ENCODE assay signal across 1 cellular context in genomic region chr22:39724390-39724789, GRCh38.
TF ChIP-seq lines count a peak whose summit lies in the region.

No MANE protein-coding gene starts in this region.

TF ChIP-seq in K562, 482 proteins besides CTCF, POLR2A, EP300 and RAD21 (continued from another document and continues in another):
- TF ChIP-seq ZNF609 (CRISPR knock-in tag; IDR thresholded peaks at IDR 0.05; ENCODE audit: borderline replicate concordance): 0 out of 2 replicates have a peak, but pooled peaks have one; percentile 40
- TF ChIP-seq MXI1 (IDR thresholded peaks at IDR 0.05; ENCODE audit: low read depth, low read length): no peak
- TF ChIP-seq KAT2B (IDR thresholded peaks at IDR 0.05; ENCODE audit: low read depth, low read length): no peak
- TF ChIP-seq, protein P1, sequence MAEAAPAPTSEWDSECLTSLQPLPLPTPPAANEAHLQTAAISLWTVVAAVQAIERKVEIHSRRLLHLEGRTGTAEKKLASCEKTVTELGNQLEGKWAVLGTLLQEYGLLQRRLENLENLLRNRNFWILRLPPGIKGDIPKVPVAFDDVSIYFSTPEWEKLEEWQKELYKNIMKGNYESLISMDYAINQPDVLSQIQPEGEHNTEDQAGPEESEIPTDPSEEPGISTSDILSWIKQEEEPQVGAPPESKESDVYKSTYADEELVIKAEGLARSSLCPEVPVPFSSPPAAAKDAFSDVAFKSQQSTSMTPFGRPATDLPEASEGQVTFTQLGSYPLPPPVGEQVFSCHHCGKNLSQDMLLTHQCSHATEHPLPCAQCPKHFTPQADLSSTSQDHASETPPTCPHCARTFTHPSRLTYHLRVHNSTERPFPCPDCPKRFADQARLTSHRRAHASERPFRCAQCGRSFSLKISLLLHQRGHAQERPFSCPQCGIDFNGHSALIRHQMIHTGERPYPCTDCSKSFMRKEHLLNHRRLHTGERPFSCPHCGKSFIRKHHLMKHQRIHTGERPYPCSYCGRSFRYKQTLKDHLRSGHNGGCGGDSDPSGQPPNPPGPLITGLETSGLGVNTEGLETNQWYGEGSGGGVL (CRISPR knock-in tag; IDR thresholded peaks at IDR 0.05): no peak
- no peak for TF ChIP-seq GATA2 (CRISPR knock-in tag; IDR thresholded peaks at IDR 0.05)
- TF ChIP-seq, protein P2, sequence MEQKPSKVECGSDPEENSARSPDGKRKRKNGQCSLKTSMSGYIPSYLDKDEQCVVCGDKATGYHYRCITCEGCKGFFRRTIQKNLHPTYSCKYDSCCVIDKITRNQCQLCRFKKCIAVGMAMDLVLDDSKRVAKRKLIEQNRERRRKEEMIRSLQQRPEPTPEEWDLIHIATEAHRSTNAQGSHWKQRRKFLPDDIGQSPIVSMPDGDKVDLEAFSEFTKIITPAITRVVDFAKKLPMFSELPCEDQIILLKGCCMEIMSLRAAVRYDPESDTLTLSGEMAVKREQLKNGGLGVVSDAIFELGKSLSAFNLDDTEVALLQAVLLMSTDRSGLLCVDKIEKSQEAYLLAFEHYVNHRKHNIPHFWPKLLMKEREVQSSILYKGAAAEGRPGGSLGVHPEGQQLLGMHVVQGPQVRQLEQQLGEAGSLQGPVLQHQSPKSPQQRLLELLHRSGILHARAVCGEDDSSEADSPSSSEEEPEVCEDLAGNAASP (IDR thresholded peaks at IDR 0.05): no peak
- no peak for TF ChIP-seq FOXP4 (CRISPR knock-in tag; IDR thresholded peaks at IDR 0.05; ENCODE audit: borderline replicate concordance)
- no peak for TF ChIP-seq ZNF696 (CRISPR knock-in tag; conservative IDR thresholded peaks at IDR 0.05)
- TF ChIP-seq IRF2 (CRISPR knock-in tag; IDR thresholded peaks at IDR 0.05): no peak
- TF ChIP-seq SNIP1 (IDR thresholded peaks at IDR 0.05; ENCODE audit: low read depth): no peak
- TF ChIP-seq ZBTB34 (CRISPR knock-in tag; IDR thresholded peaks at IDR 0.05): no peak
- TF ChIP-seq ILF3 (IDR thresholded peaks at IDR 0.05; ENCODE audit: borderline replicate concordance): no peak
- no peak for TF ChIP-seq MCM5 (IDR thresholded peaks at IDR 0.05; ENCODE audit: low read depth)
- TF ChIP-seq NFRKB (IDR thresholded peaks at IDR 0.05; ENCODE audit: low read depth): no peak
- TF ChIP-seq, protein P3, sequence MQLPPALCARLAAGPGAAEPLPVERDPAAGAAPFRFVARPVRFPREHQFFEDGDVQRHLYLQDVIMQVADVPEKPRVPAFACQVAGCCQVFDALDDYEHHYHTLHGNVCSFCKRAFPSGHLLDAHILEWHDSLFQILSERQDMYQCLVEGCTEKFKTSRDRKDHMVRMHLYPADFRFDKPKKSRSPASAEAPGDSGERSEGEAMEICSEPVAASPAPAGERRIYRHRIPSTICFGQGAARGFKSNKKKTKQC (CRISPR knock-in tag; IDR thresholded peaks at IDR 0.05): 0 out of 2 replicates have a peak, but pooled peaks have one; percentile 36
- no peak for TF ChIP-seq TAL1 (IDR thresholded peaks at IDR 0.05)
- TF ChIP-seq NR1H2 (CRISPR knock-in tag; IDR thresholded peaks at IDR 0.05): no peak
- no peak for TF ChIP-seq ESRRA (IDR thresholded peaks at IDR 0.05; ENCODE audit: borderline replicate concordance, low read depth)
- TF ChIP-seq SRF (CRISPR knock-in tag; IDR thresholded peaks at IDR 0.05): no peak
- TF ChIP-seq, protein P4, sequence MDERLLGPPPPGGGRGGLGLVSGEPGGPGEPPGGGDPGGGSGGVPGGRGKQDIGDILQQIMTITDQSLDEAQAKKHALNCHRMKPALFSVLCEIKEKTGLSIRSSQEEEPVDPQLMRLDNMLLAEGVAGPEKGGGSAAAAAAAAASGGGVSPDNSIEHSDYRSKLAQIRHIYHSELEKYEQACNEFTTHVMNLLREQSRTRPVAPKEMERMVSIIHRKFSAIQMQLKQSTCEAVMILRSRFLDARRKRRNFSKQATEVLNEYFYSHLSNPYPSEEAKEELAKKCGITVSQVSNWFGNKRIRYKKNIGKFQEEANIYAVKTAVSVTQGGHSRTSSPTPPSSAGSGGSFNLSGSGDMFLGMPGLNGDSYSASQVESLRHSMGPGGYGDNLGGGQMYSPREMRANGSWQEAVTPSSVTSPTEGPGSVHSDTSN (CRISPR knock-in tag; IDR thresholded peaks at IDR 0.05; ENCODE audit: low read depth): no peak
- TF ChIP-seq, protein P4 (tag; conservative IDR thresholded peaks at IDR 0.05; ENCODE audit: low read depth): peak; percentile 74
- TF ChIP-seq, protein P5, sequence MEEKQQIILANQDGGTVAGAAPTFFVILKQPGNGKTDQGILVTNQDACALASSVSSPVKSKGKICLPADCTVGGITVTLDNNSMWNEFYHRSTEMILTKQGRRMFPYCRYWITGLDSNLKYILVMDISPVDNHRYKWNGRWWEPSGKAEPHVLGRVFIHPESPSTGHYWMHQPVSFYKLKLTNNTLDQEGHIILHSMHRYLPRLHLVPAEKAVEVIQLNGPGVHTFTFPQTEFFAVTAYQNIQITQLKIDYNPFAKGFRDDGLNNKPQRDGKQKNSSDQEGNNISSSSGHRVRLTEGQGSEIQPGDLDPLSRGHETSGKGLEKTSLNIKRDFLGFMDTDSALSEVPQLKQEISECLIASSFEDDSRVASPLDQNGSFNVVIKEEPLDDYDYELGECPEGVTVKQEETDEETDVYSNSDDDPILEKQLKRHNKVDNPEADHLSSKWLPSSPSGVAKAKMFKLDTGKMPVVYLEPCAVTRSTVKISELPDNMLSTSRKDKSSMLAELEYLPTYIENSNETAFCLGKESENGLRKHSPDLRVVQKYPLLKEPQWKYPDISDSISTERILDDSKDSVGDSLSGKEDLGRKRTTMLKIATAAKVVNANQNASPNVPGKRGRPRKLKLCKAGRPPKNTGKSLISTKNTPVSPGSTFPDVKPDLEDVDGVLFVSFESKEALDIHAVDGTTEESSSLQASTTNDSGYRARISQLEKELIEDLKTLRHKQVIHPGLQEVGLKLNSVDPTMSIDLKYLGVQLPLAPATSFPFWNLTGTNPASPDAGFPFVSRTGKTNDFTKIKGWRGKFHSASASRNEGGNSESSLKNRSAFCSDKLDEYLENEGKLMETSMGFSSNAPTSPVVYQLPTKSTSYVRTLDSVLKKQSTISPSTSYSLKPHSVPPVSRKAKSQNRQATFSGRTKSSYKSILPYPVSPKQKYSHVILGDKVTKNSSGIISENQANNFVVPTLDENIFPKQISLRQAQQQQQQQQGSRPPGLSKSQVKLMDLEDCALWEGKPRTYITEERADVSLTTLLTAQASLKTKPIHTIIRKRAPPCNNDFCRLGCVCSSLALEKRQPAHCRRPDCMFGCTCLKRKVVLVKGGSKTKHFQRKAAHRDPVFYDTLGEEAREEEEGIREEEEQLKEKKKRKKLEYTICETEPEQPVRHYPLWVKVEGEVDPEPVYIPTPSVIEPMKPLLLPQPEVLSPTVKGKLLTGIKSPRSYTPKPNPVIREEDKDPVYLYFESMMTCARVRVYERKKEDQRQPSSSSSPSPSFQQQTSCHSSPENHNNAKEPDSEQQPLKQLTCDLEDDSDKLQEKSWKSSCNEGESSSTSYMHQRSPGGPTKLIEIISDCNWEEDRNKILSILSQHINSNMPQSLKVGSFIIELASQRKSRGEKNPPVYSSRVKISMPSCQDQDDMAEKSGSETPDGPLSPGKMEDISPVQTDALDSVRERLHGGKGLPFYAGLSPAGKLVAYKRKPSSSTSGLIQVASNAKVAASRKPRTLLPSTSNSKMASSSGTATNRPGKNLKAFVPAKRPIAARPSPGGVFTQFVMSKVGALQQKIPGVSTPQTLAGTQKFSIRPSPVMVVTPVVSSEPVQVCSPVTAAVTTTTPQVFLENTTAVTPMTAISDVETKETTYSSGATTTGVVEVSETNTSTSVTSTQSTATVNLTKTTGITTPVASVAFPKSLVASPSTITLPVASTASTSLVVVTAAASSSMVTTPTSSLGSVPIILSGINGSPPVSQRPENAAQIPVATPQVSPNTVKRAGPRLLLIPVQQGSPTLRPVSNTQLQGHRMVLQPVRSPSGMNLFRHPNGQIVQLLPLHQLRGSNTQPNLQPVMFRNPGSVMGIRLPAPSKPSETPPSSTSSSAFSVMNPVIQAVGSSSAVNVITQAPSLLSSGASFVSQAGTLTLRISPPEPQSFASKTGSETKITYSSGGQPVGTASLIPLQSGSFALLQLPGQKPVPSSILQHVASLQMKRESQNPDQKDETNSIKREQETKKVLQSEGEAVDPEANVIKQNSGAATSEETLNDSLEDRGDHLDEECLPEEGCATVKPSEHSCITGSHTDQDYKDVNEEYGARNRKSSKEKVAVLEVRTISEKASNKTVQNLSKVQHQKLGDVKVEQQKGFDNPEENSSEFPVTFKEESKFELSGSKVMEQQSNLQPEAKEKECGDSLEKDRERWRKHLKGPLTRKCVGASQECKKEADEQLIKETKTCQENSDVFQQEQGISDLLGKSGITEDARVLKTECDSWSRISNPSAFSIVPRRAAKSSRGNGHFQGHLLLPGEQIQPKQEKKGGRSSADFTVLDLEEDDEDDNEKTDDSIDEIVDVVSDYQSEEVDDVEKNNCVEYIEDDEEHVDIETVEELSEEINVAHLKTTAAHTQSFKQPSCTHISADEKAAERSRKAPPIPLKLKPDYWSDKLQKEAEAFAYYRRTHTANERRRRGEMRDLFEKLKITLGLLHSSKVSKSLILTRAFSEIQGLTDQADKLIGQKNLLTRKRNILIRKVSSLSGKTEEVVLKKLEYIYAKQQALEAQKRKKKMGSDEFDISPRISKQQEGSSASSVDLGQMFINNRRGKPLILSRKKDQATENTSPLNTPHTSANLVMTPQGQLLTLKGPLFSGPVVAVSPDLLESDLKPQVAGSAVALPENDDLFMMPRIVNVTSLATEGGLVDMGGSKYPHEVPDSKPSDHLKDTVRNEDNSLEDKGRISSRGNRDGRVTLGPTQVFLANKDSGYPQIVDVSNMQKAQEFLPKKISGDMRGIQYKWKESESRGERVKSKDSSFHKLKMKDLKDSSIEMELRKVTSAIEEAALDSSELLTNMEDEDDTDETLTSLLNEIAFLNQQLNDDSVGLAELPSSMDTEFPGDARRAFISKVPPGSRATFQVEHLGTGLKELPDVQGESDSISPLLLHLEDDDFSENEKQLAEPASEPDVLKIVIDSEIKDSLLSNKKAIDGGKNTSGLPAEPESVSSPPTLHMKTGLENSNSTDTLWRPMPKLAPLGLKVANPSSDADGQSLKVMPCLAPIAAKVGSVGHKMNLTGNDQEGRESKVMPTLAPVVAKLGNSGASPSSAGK (IDR thresholded peaks at IDR 0.05): no peak
- TF ChIP-seq CEBPG (CRISPR knock-in tag; IDR thresholded peaks at IDR 0.05): no peak
- no peak for TF ChIP-seq CEBPG (tag; conservative IDR thresholded peaks at IDR 0.05 in 1 of 2, IDR thresholded peaks at IDR 0.05 in 1 of 2)
- peak; percentile 70 for TF ChIP-seq ASH1L (IDR thresholded peaks at IDR 0.05; ENCODE audit: borderline replicate concordance, low read depth, partially characterized antibody)
- TF ChIP-seq SOX6 (IDR thresholded peaks at IDR 0.05): no peak
- TF ChIP-seq FOS (IDR thresholded peaks at IDR 0.05; ENCODE audit: extremely low read depth, insufficient read length): peak; percentile 74
